18 cellular contexts compared by ENCODE assay signal in the genomic region with DNA sequence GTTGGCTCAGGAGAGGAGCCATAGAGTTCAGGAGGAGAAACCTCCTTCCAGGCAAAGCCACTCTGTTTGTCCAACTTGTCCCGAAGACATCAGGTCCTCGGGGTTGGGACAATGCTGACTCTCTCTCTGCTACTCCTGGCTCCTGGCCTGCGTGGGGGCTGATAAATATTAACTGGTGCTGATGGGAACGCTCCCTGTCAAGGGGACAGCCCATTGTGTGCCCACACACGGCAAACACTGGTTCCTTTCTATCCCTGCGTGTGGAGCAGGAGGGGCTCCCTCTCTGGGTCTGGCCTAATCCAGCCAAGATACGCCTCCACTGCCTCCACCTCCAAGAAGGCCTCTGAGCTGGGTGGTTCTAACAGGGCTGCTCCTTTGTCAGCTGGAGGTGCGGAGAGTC. TPM values are rescaled to one million over a fixed set of nuclear protein-coding genes. Genes with fewer than 3 reads are reported as not detected.
DNase-seq lines count a peak whose midpoint lies in the region; ATAC-seq and TF ChIP-seq lines count a peak whose summit lies in the region.
"Had no signal": no experiment of that assay in that cellular context is flagged by ENCODE, and none has a peak within 500 bp of the region (broad histone marks: within the 10 kb centered on the region; RNA-seq: fewer than 3 reads in every experiment).

No MANE protein-coding gene starts in this region.

- peaks cover 17% of the 10 kb centered on the region for H3K9me3 ChIP-seq in WERI-Rb-1 (ENCODE audit: severe bottlenecking)

- ATAC-seq in GM21723 (IDR thresholded peaks at IDR 0.05; ENCODE audit: unreplicated experiment) = no peak

- H3K27me3 ChIP-seq in WERI-Rb-1 (ENCODE audit: insufficient read depth, low read depth, severe bottlenecking) (no peaks in the 10 kb centered on the region), dorsolateral prefrontal cortex (peaks cover 0 to 15% (median 0%) of the 10 kb centered on the region in 45 donors)

- intact Hi-C loops in dorsolateral prefrontal cortex (cut with DNase I) = no loop called here

- 0 out of 2 replicates have a peak, but pooled peaks cover 2% of the 10 kb centered on the region for H3K36me3 ChIP-seq in WERI-Rb-1

- H3K27ac ChIP-seq in WERI-Rb-1 (peak overlapping the region; percentile 96), dorsolateral prefrontal cortex (peak overlapping the region in 57 of 59 donors; percentile 35 to 98 (median 81))
- H3K27ac ChIP-seq: GM23248, RWPE1 had no signal

- H3K4me3 ChIP-seq in WERI-Rb-1 (ENCODE audit: low read depth, low read length) = no peak overlapping the region
- peak overlapping the region in 2 of 59 donors; percentile 14 to 21 for H3K4me3 ChIP-seq in dorsolateral prefrontal cortex
- H3K4me3 ChIP-seq: GM23248 had no signal

- no peak for TF ChIP-seq CTCF in WERI-Rb-1 (IDR thresholded peaks at IDR 0.05; ENCODE audit: low read depth, low read length)
- no peak for TF ChIP-seq CTCF in dorsolateral prefrontal cortex (IDR thresholded peaks at IDR 0.05 in 54 of 56, conservative IDR thresholded peaks at IDR 0.05 in 2 of 56; ENCODE audit: low read depth in 1 of 56, partially characterized antibody in 56 of 56)

- DNase-seq in WERI-Rb-1 = no peak
- peak; percentile 10 to 94 (median 81) for DNase-seq in dorsolateral prefrontal cortex
- peak; percentile 44 for DNase-seq in midbrain (lab: John Stamatoyannopoulos, UW)
- DNase-seq in superior temporal gyrus (ENCODE audit: extremely low spot score) = peak; percentile 71
- DNase-seq in NCI-H128 (lab: John Stamatoyannopoulos, UW; ENCODE audit: unreplicated experiment) = no peak
- DNase-seq in NK-92 (lab: John Stamatoyannopoulos, UW; ENCODE audit: unreplicated experiment) = no peak
- DNase-seq in NCI-H2227 (lab: John Stamatoyannopoulos, UW; ENCODE audit: unreplicated experiment) = no peak
- DNase-seq: ACHN; AML-193; CD4-positive, alpha-beta memory T cell; GM23248; HCEC 1CT; NCI-H187 treated with DMSO at 0.1 percent for 48 hours; NCI-H2171; NCI-H748 treated with DMSO at 0.1 percent for 48 hours had no signal

RNA-seq across cellular contexts. Expression of gene KIF19, which starts 4.4 kb away (rescaled TPM):
- 10 to 100 TPM in 90 of 120 experiments, 1 to 10 TPM in 30; 1.0 to 84.8 (median 17.6) TPM for total RNA-seq in dorsolateral prefrontal cortex
- total RNA-seq: GM23248, NCI-H460 had no signal

RNA-seq across cellular contexts. Expression of gene BTBD17, which starts 31.2 kb away (rescaled TPM):
- 1 to 10 TPM in 98 of 120 experiments, under 1 TPM in 22; 0.28 to 6.4 (median 1.6) TPM for total RNA-seq in dorsolateral prefrontal cortex
- total RNA-seq: CD4-positive, alpha-beta memory T cell; GM23248; NCI-H460 had no signal

RNA-seq across cellular contexts. Expression of gene GPR142, which starts 36.9 kb away (rescaled TPM):
- total RNA-seq in dorsolateral prefrontal cortex = 1 to 10 TPM in 8 of 120 experiments, under 1 TPM in 41, not detected in 71; 0.29 to 1.5 (median 0.63) TPM
- total RNA-seq: CD4-positive, alpha-beta memory T cell; GM23248; NCI-H460 had no signal

RNA-seq across cellular contexts. Expression of gene DNAI2, which starts 56.4 kb away (rescaled TPM):
- total RNA-seq in dorsolateral prefrontal cortex = under 1 TPM in 21 of 120 experiments, not detected in 99; 0.19 to 0.96 (median 0.40) TPM
- total RNA-seq: GM23248, NCI-H460 had no signal

Comparison
In these comparisons a context has a peak if more than half of its experiments do, and no peak if none do; other contexts are left out.
1. DNase-seq: peak in dorsolateral prefrontal cortex (10 of 10), midbrain (single experiment) and superior temporal gyrus (single experiment); none in WERI-Rb-1 (single experiment), NCI-H128 (single experiment), NK-92 (single experiment) and NCI-H2227 (single experiment).